1 cellular context compared by ENCODE assay signal in the genomic region with DNA sequence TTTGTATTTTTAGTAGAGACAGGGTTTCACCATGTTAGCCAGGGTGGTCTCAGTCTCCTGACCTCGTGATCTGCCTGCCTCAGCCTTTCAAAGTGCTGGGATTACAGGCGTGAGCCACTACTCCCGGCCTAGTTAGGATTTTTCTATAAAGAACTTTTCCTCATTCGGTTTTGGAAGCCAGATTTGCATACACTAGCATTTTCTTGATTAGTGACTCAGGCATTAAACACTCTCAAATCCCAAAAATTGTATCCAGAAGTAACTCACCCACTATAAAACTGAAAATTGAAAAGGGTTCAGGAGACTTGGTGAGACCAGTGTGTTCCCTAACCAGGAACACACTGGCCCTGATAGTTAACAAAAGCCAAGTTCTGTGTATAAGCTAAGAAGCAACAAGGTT.
A peak's percentile ranks its signal among the peaks of the same experiment; 100 is the strongest.
TF ChIP-seq lines count a peak whose summit lies in the region.

No MANE protein-coding gene starts in this region.

TF ChIP-seq in HepG2, 621 proteins besides CTCF, POLR2A, EP300 and RAD21:
- TF ChIP-seq, protein P1, sequence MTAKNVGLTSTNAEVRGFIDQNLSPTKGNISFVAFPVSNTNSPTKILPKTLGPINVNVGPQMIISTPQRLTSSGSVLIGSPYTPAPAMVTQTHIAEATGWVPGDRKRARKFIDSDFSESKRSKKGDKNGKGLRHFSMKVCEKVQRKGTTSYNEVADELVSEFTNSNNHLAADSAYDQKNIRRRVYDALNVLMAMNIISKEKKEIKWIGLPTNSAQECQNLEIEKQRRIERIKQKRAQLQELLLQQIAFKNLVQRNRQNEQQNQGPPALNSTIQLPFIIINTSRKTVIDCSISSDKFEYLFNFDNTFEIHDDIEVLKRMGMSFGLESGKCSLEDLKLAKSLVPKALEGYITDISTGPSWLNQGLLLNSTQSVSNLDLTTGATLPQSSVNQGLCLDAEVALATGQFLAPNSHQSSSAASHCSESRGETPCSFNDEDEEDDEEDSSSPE (CRISPR knock-in tag; IDR thresholded peaks at IDR 0.05) = no peak
- TF ChIP-seq ZNF460 (CRISPR knock-in tag; IDR thresholded peaks at IDR 0.05; ENCODE audit: borderline replicate concordance) = no peak
- no peak for TF ChIP-seq HNRNPLL (IDR thresholded peaks at IDR 0.05; ENCODE audit: low read depth, low read length, poor library complexity, severe bottlenecking)
- peak; percentile 25 to 54; a peak in 2 of 4 replicates for TF ChIP-seq MAFK (conservative IDR thresholded peaks at IDR 0.05 in 1 of 2, IDR thresholded peaks at IDR 0.05 in 1 of 2; ENCODE audit: low read length in 2 of 2)
- no peak for TF ChIP-seq POLR2AphosphoS2 (IDR thresholded peaks at IDR 0.05; ENCODE audit: low read depth, low read length)
- no peak for TF ChIP-seq NFIC (IDR thresholded peaks at IDR 0.05; ENCODE audit: low read length)
- TF ChIP-seq PAF1 (CRISPR knock-in tag; IDR thresholded peaks at IDR 0.05) = no peak
- peak; percentile 33; the same call in 1 of the 2 replicates for TF ChIP-seq MAFF (IDR thresholded peaks at IDR 0.05; ENCODE audit: low read depth, low read length)
- no peak for TF ChIP-seq TMF1 (CRISPR knock-in tag; IDR thresholded peaks at IDR 0.05; ENCODE audit: low read depth)
- TF ChIP-seq, protein P2, sequence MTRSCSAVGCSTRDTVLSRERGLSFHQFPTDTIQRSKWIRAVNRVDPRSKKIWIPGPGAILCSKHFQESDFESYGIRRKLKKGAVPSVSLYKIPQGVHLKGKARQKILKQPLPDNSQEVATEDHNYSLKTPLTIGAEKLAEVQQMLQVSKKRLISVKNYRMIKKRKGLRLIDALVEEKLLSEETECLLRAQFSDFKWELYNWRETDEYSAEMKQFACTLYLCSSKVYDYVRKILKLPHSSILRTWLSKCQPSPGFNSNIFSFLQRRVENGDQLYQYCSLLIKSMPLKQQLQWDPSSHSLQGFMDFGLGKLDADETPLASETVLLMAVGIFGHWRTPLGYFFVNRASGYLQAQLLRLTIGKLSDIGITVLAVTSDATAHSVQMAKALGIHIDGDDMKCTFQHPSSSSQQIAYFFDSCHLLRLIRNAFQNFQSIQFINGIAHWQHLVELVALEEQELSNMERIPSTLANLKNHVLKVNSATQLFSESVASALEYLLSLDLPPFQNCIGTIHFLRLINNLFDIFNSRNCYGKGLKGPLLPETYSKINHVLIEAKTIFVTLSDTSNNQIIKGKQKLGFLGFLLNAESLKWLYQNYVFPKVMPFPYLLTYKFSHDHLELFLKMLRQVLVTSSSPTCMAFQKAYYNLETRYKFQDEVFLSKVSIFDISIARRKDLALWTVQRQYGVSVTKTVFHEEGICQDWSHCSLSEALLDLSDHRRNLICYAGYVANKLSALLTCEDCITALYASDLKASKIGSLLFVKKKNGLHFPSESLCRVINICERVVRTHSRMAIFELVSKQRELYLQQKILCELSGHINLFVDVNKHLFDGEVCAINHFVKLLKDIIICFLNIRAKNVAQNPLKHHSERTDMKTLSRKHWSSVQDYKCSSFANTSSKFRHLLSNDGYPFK (CRISPR knock-in tag; IDR thresholded peaks at IDR 0.05; ENCODE audit: borderline replicate concordance) = no peak
- TF ChIP-seq ZZZ3 (CRISPR knock-in tag; IDR thresholded peaks at IDR 0.05; ENCODE audit: borderline replicate concordance) = no peak
